Comparison of ENCODE assay signal across 8 cellular contexts in genomic region chr10:73590881-73591577, GRCh38. TPM values are rescaled to one million over a fixed set of nuclear protein-coding genes. Genes with fewer than 3 reads are reported as not detected.
DNase-seq lines count a peak whose midpoint lies in the region; ATAC-seq and TF ChIP-seq lines count a peak whose summit lies in the region.

Gene USP54 (minus strand): TSS chr10:73591342. CDS start chr10:73575658, 15,684 bp downstream.

- H3K27me3 Mint-ChIP-seq in endodermal cell (ENCODE audit: insufficient read depth) (no peaks in the 10 kb centered on the region), memory B cell (no peaks in the 10 kb centered on the region)

- H3K4me1 Mint-ChIP-seq in endodermal cell (peaks cover 47% of the 10 kb centered on the region), memory B cell (peaks cover 8% of the 10 kb centered on the region)

- H3K36me3 ChIP-seq in SK-N-MC (ENCODE audit: insufficient read depth, low read length) (no peaks in the 10 kb centered on the region), endodermal cell (ENCODE audit: control insufficient read depth, insufficient read depth, low read length) (no peaks in the 10 kb centered on the region), thoracic aorta (no peaks in the 10 kb centered on the region)

- H3K9me3 ChIP-seq in SK-N-MC (ENCODE audit: low read depth, low read length) (no peaks in the 10 kb centered on the region), endodermal cell (ENCODE audit: control insufficient read depth, low read length) (no peaks in the 10 kb centered on the region), thoracic aorta (no peaks in the 10 kb centered on the region)

- H3K4me3 Mint-ChIP-seq in endodermal cell (peak within 1 kb of the TSS; percentile 51), memory B cell (peak within 1 kb of the TSS; percentile 2)

- TF ChIP-seq CTCF in endodermal cell (conservative IDR thresholded peaks at IDR 0.05) (no peak), thoracic aorta (IDR thresholded peaks at IDR 0.05) (no peak)

- H3K9me3 Mint-ChIP-seq in endodermal cell (peaks cover 2% of the 10 kb centered on the region), memory B cell (peaks cover 2% of the 10 kb centered on the region)

- H3K27me3 ChIP-seq in endodermal cell (ENCODE audit: control insufficient read depth, insufficient read depth, low read length, poor library complexity, severe bottlenecking) (no peaks in the 10 kb centered on the region), thoracic aorta (replicated peaks; ENCODE audit: insufficient read depth) (no peaks in the 10 kb centered on the region)

- H3K36me3 Mint-ChIP-seq in endodermal cell (ENCODE audit: low read depth) (peaks cover 8% of the 10 kb centered on the region), memory B cell (peaks cover 3% of the 10 kb centered on the region)

- peak within 1 kb of the TSS; percentile 83 for H3K27ac ChIP-seq in SK-N-MC
- peak within 1 kb of the TSS; percentile 92 for H3K27ac ChIP-seq in endodermal cell (ENCODE audit: low read depth, low read length)
- peak within 1 kb of the TSS; percentile 38 to 56 for H3K27ac ChIP-seq in thoracic aorta

- peak; percentile 24 for DNase-seq in SKM-1 treated with dmso at 0.1 percent for 144 hours (lab: John Stamatoyannopoulos, UW; ENCODE audit: unreplicated experiment)
- no peak for DNase-seq in SKM-1 (lab: John Stamatoyannopoulos, UW; ENCODE audit: unreplicated experiment)
- DNase-seq in SK-N-MC (ENCODE audit: low read depth, low spot score), result no peak
- DNase-seq in endodermal cell, result peak; percentile 81
- no peak for DNase-seq in memory B cell (ENCODE audit: low spot score in 2 of 2)
- no peak for DNase-seq in thoracic aorta (ENCODE audit: low spot score)
- no peak for DNase-seq in COR-L47 (lab: John Stamatoyannopoulos, UW)
- no peak for DNase-seq in activated effector memory CD4-positive, alpha-beta T cell treated with Interleukin-2 at 50 U/mL for 16 hours

- peak within 1 kb of the TSS; percentile 99 for H3K27ac Mint-ChIP-seq in endodermal cell
- H3K27ac Mint-ChIP-seq in memory B cell, result no peak within 1 kb of the TSS

- WGBS in endodermal cell (ENCODE audit: insufficient coverage in 1 of 2, insufficient read length in 1 of 2), 2 experiments, result 0% methylated on average over 1 to 4 of the region's 4 CpGs

- H3K4me3 ChIP-seq in SK-N-MC, result peak within 1 kb of the TSS; percentile 63
- peak within 1 kb of the TSS; percentile 83 for H3K4me3 ChIP-seq in endodermal cell (ENCODE audit: low read length)
- H3K4me3 ChIP-seq in thoracic aorta, result peak within 1 kb of the TSS; percentile 48

- H3K9ac ChIP-seq in SK-N-MC (ENCODE audit: insufficient read length), result peak within 1 kb of the TSS; percentile 55
- peak within 1 kb of the TSS; percentile 94 for H3K9ac ChIP-seq in endodermal cell (ENCODE audit: extremely low read depth, low read length, poor library complexity, severe bottlenecking)

- H3K4me1 ChIP-seq in endodermal cell (ENCODE audit: control insufficient read depth, insufficient read depth, low read length) (peaks cover 6% of the 10 kb centered on the region), thoracic aorta (ENCODE audit: control insufficient read depth in 1 of 2, low read depth in 2 of 2) (peaks cover 22 to 33% of the 10 kb centered on the region in 2 donors)

- no peak for ATAC-seq in memory B cell (ENCODE audit: low read depth)
- ATAC-seq in thoracic aorta (ENCODE audit: insufficient number of reproducible peaks, low FRiP score, low read depth), result no peak

RNA-seq across cellular contexts. Expression of gene USP54, which starts in this region (rescaled TPM):
- total RNA-seq in endodermal cell (100 to 1,000 TPM in 1 of 2 donors, 10 to 100 TPM in 1; 89.5 to 110 TPM), thoracic aorta (10 to 100 TPM; 20.1 to 45.1 TPM)
- 41.0 TPM for polyA plus RNA-seq in endodermal cell (2013, experiment 1 of 2)
- polyA plus RNA-seq in endodermal cell (2013, experiment 2 of 2), result 33.4 TPM

Comparison
In these comparisons a context has a peak if more than half of its experiments do, and no peak if none do; other contexts are left out.
1. DNase-seq: peak in SKM-1 treated with dmso at 0.1 percent for 144 hours (single experiment) and endodermal cell (single experiment); none in SKM-1 (single experiment), SK-N-MC (single experiment), memory B cell (0 of 2), thoracic aorta (single experiment), COR-L47 (single experiment) and activated effector memory CD4-positive, alpha-beta T cell treated with Interleukin-2 at 50 U/mL for 16 hours (single experiment).
2. Peak in every context shown above with its lines, with median percentiles within 50 percentile points of each other: H3K27ac ChIP-seq and H3K4me3 ChIP-seq.